Comparison of ENCODE assay signal across 19 cellular contexts in the genomic region with DNA sequence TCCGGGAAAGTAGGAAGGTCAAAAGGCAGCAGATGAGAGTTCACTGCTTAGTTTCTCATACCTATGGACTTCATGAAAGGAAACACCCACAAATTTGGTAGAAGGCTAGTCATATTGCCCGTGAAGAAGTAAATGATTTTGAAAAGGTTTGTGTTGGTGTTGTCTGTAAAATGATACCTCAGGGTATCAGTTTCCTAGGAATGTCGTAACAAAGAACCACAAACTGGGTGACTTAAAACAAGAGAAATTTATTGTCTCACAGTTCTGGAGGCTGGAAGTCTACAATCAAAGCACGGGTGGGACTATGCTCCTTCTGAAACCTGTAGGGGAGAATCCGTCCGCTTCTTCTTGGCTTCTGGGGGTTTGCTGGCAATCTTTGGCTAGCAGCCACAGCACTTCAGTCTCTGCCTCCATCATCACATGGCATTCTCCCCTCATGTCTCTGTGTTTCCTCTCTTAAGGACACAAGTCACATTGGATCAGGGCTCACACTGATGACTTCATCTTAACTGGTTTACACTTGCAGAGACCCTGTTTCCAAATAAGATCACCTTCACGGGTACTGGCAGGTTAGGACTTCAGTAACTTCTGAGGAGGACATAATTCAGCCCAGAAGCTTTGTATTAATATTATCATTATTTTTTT. TPM values are rescaled to one million over a fixed set of nuclear protein-coding genes. Genes with fewer than 3 reads are reported as not detected.
A peak's percentile ranks its signal among the peaks of the same experiment; 100 is the strongest.
DNase-seq lines count a peak whose midpoint lies in the region; ATAC-seq and TF ChIP-seq lines count a peak whose summit lies in the region.
"Had no signal": no experiment of that assay in that cellular context is flagged by ENCODE, and none has a peak within 500 bp of the region (broad histone marks: within the 10 kb centered on the region; RNA-seq: fewer than 3 reads in every experiment).

No MANE protein-coding gene starts in this region.

- H3K27ac ChIP-seq in breast epithelium, result no peak overlapping the region
- no peak overlapping the region for H3K27ac ChIP-seq in CD8-positive, alpha-beta memory T cell (ENCODE audit: low read depth, low read length)
- no peak overlapping the region for H3K27ac ChIP-seq in heart left ventricle
- H3K27ac ChIP-seq: brain microvascular endothelial cell, gastrocnemius medialis had no signal

- no TSS peak for BruUV-seq in MCF 10A (replicated peaks; lab: Mats Ljungman, UMichigan)

- no peak for TF ChIP-seq CTCF in MCF 10A (IDR thresholded peaks at IDR 0.05; ENCODE audit: unreplicated experiment)
- TF ChIP-seq CTCF in breast epithelium (IDR thresholded peaks at IDR 0.05), result no peak
- TF ChIP-seq CTCF in heart left ventricle (IDR thresholded peaks at IDR 0.05), result no peak

- H3K9me3 ChIP-seq in breast epithelium (no peaks in the 10 kb centered on the region), heart left ventricle (no peaks in the 10 kb centered on the region)
- no peaks in the 10 kb centered on the region for H3K9me3 ChIP-seq in CD8-positive, alpha-beta memory T cell (ENCODE audit: low read length)
- H3K9me3 ChIP-seq: gastrocnemius medialis, SK-N-SH had no signal

- POLR2A ChIA-PET in MCF 10A (lab: Yijun Ruan, JAX), result interaction anchor here (0.6 kb wide), 1 partner anchor 1466 kb away, joined by 4 read pairs; no protein-coding TSS in a partner anchor
- POLR2A ChIA-PET in CD8-positive, alpha-beta memory T cell (lab: Charles Lee), result no interaction called here

- H3K9me3 Mint-ChIP-seq in MCF 10A (ENCODE audit: unreplicated experiment), result no peaks in the 10 kb centered on the region
- H3K9me3 Mint-ChIP-seq in CD8-positive, alpha-beta memory T cell, result no peaks in the 10 kb centered on the region
- H3K9me3 Mint-ChIP-seq: stimulated activated naive CD8-positive, alpha-beta T cell treated with anti-CD3 and anti-CD28 coated beads, Interleukin-15, Interleukin-2, amounts not matched to agents 100 ng/mL and 50 ng/mL, for 24 hours had no signal

- 78 to 84% (median 80%) methylated on average over 7 of the region's 7 CpGs for WGBS in heart left ventricle, 4 donors

- no peaks in the 10 kb centered on the region for H3K27me3 Mint-ChIP-seq in MCF 10A (ENCODE audit: insufficient read depth, unreplicated experiment)
- H3K27me3 Mint-ChIP-seq in CD8-positive, alpha-beta memory T cell, result peaks cover 2 to 8% of the 10 kb centered on the region in 2 donors

- ATAC-seq in heart left ventricle, result no peak
- ATAC-seq: activated CD8-positive, alpha-beta T cell treated with anti-CD3 and anti-CD28 coated beads, Interleukin-2, amount 10 ng/mL, durations not matched to agents 7 days and 5 days; gastrocnemius medialis had no signal

- H3K36me3 Mint-ChIP-seq in MCF 10A (ENCODE audit: insufficient read depth, unreplicated experiment), result peaks cover 6% of the 10 kb centered on the region
- peaks cover 0 to 7% (median 0%) of the 10 kb centered on the region in 3 donors for H3K36me3 Mint-ChIP-seq in CD8-positive, alpha-beta memory T cell

- CTCF ChIA-PET in MCF 10A (lab: Yijun Ruan, JAX), result interaction anchor here (0.6 to 10.4 kb wide), 6 partner anchors 10 to 81 kb away, joined by 4 to 197 read pairs (median 8); a partner anchor contains a TSS
- CTCF ChIA-PET in CD8-positive, alpha-beta memory T cell (lab: Charles Lee), result interaction anchor here (0.6 kb wide), 1 partner anchor 10 kb away, joined by 3 read pairs; no protein-coding TSS in a partner anchor

- peaks cover 21% of the 10 kb centered on the region for H3K4me1 Mint-ChIP-seq in MCF 10A (ENCODE audit: insufficient read depth, unreplicated experiment)
- peaks cover 18 to 25% (median 20%) of the 10 kb centered on the region in 3 donors for H3K4me1 Mint-ChIP-seq in CD8-positive, alpha-beta memory T cell

- H3K27ac Mint-ChIP-seq in MCF 10A (ENCODE audit: low read depth, unreplicated experiment), result peak overlapping the region; percentile 31
- peak overlapping the region in 2 of 8 donors; percentile 72 to 80 for H3K27ac Mint-ChIP-seq in CD8-positive, alpha-beta memory T cell
- H3K27ac Mint-ChIP-seq: activated CD8-positive, alpha-beta T cell treated with anti-CD3 and anti-CD28 coated beads, Interleukin-2, amount 10 ng/mL, durations not matched to agents 7 days and 5 days; stimulated activated naive CD8-positive, alpha-beta T cell treated with anti-CD3 and anti-CD28 coated beads, Interleukin-15, Interleukin-2, amounts not matched to agents 100 ng/mL and 50 ng/mL, for 24 hours had no signal

- DNase-seq in MCF 10A (ENCODE audit: unreplicated experiment) (peak; percentile 46), breast epithelium (ENCODE audit: low spot score in 2 of 2) (no peak), OCI-M1 (lab: John Stamatoyannopoulos, UW) (peak; percentile 13), fibroblast of peridontal ligament (ENCODE audit: extremely low read depth) (peak; percentile 63), heart left ventricle (no peak), GM19238 (ENCODE audit: insufficient read length, low spot score) (no peak), superior temporal gyrus (ENCODE audit: extremely low spot score) (no peak)
- no peak for DNase-seq in CD8-positive, alpha-beta memory T cell
- DNase-seq: activated CD8-positive, alpha-beta T cell treated with anti-CD3 and anti-CD28 coated beads, Interleukin-2, amount 10 ng/mL, durations not matched to agents 7 days and 5 days; activated gamma-delta T cell; brain microvascular endothelial cell; effector CD8-positive, alpha-beta T cell; gastrocnemius medialis; NCI-H345; SK-N-SH had no signal

- no peak overlapping the region for H3K4me3 ChIP-seq in breast epithelium
- H3K4me3 ChIP-seq in CD8-positive, alpha-beta memory T cell (ENCODE audit: low read length), result no peak overlapping the region
- no peak overlapping the region for H3K4me3 ChIP-seq in heart left ventricle
- H3K4me3 ChIP-seq: gastrocnemius medialis, smooth muscle cell had no signal

- no peak overlapping the region for H3K4me3 Mint-ChIP-seq in MCF 10A (ENCODE audit: unreplicated experiment)
- peak overlapping the region in 2 of 7 donors; percentile 20 to 61 for H3K4me3 Mint-ChIP-seq in CD8-positive, alpha-beta memory T cell
- H3K4me3 Mint-ChIP-seq: activated CD8-positive, alpha-beta T cell treated with anti-CD3 and anti-CD28 coated beads, Interleukin-2, amount 10 ng/mL, durations not matched to agents 7 days and 5 days; stimulated activated naive CD8-positive, alpha-beta T cell treated with anti-CD3 and anti-CD28 coated beads, Interleukin-15, Interleukin-2, amounts not matched to agents 100 ng/mL and 50 ng/mL, for 24 hours had no signal

- no peaks in the 10 kb centered on the region for H3K36me3 ChIP-seq in breast epithelium
- no peaks in the 10 kb centered on the region for H3K36me3 ChIP-seq in CD8-positive, alpha-beta memory T cell (ENCODE audit: insufficient read depth, low read length)
- peaks cover 0 to 9% (median 1%) of the 10 kb centered on the region in 9 donors for H3K36me3 ChIP-seq in heart left ventricle
- H3K36me3 ChIP-seq: brain microvascular endothelial cell had no signal

- H3K4me1 ChIP-seq in breast epithelium (no peaks in the 10 kb centered on the region), heart left ventricle (peaks cover 0 to 27% (median 15%) of the 10 kb centered on the region in 12 donors)
- peaks cover 24% of the 10 kb centered on the region for H3K4me1 ChIP-seq in CD8-positive, alpha-beta memory T cell (ENCODE audit: insufficient read depth, low read length)

- intact Hi-C loops in MCF 10A (cut with micrococcal nuclease), result no loop called here
- intact Hi-C loops in breast epithelium (cut with DNase I; ENCODE audit: low total_unique reads), result no loop called here
- intact Hi-C loops in heart left ventricle (cut with DNase I), result loop anchor here in 5 of 10 donors (1.0 to 5.0 kb wide), 2 partner anchors 35 kb away; no protein-coding TSS in a partner anchor

- TF ChIP-seq POLR2A in breast epithelium (IDR thresholded peaks at IDR 0.05), result no peak
- no peak for TF ChIP-seq POLR2A in heart left ventricle (IDR thresholded peaks at IDR 0.05)

- H3K27me3 ChIP-seq in breast epithelium, result no peaks in the 10 kb centered on the region
- no peaks in the 10 kb centered on the region for H3K27me3 ChIP-seq in CD8-positive, alpha-beta memory T cell (ENCODE audit: insufficient read depth, low read length, poor library complexity, severe bottlenecking)
- no peaks in the 10 kb centered on the region for H3K27me3 ChIP-seq in heart left ventricle
- H3K27me3 ChIP-seq: brain microvascular endothelial cell, gastrocnemius medialis had no signal

RNA-seq across cellular contexts. Expression of a gene that starts 2.0 kb away (rescaled TPM):
- total RNA-seq in MCF 10A (2022), result 65.5 and 65.7 TPM in 2 replicates
- total RNA-seq in breast epithelium, result 10 to 100 TPM; 44.0 to 69.8 (median 60.3) TPM
- 100 to 1,000 TPM; 105 to 110 TPM for total RNA-seq in CD8-positive, alpha-beta memory T cell
- polyA plus RNA-seq in CD8-positive, alpha-beta memory T cell, result 76.6 TPM
- total RNA-seq in heart left ventricle, result 10 to 100 TPM; 25.6 to 39.3 (median 29.6) TPM
- 10 to 100 TPM; 17.7 to 34.3 TPM for polyA plus RNA-seq in heart left ventricle

RNA-seq across cellular contexts. Expression of a gene that starts 11.4 kb away (rescaled TPM):
- total RNA-seq in MCF 10A (2022) (not detected in 2 replicates), breast epithelium (1 to 10 TPM in 1 of 3 donors, not detected in 2; 1.3 TPM), heart left ventricle (not detected)
- total RNA-seq in CD8-positive, alpha-beta memory T cell, result not detected
- polyA plus RNA-seq in CD8-positive, alpha-beta memory T cell, result not detected
- polyA plus RNA-seq in heart left ventricle, result not detected
- total RNA-seq: activated CD8-positive, alpha-beta T cell treated with anti-CD3 and anti-CD28 coated beads, Interleukin-2, amount 10 ng/mL, durations not matched to agents 7 days and 5 days; omental fat pad; smooth muscle cell had no signal
- polyA plus RNA-seq: AG04450, smooth muscle cell had no signal

RNA-seq across cellular contexts. Expression of a gene that starts 31.4 kb away (rescaled TPM):
- total RNA-seq in MCF 10A (2022) (0.26 and 0.69 TPM in 2 replicates), breast epithelium (under 1 TPM; 0.33 to 0.64 (median 0.59) TPM), heart left ventricle (not detected)
- total RNA-seq in CD8-positive, alpha-beta memory T cell, result under 1 TPM in 1 of 2 experiments, not detected in 1; 0.20 TPM
- not detected for polyA plus RNA-seq in CD8-positive, alpha-beta memory T cell
- polyA plus RNA-seq in heart left ventricle, result not detected
- total RNA-seq: activated CD8-positive, alpha-beta T cell treated with anti-CD3 and anti-CD28 coated beads, Interleukin-2, amount 10 ng/mL, durations not matched to agents 7 days and 5 days; gastrocnemius medialis; omental fat pad; smooth muscle cell had no signal
- polyA plus RNA-seq: AG04450, smooth muscle cell had no signal

RNA-seq across cellular contexts. Expression of a gene that starts 47.5 kb away (rescaled TPM):
- total RNA-seq in MCF 10A (2022) (21.5 and 22.8 TPM in 2 replicates), breast epithelium (10 to 100 TPM in 1 of 3 donors, 1 to 10 TPM in 2; 8.8 to 18.6 (median 9.4) TPM), heart left ventricle (1 to 10 TPM; 2.1 to 7.5 (median 3.9) TPM)
- total RNA-seq in CD8-positive, alpha-beta memory T cell, result 10 to 100 TPM; 20.0 to 25.4 TPM
- polyA plus RNA-seq in CD8-positive, alpha-beta memory T cell, result 4.5 TPM
- 1 to 10 TPM; 1.1 to 3.2 TPM for polyA plus RNA-seq in heart left ventricle

Comparison
In these comparisons a context has a peak if more than half of its experiments do, and no peak if none do; other contexts are left out.
1. DNase-seq: peak in MCF 10A (single experiment), OCI-M1 (single experiment) and fibroblast of peridontal ligament (single experiment); none in breast epithelium (0 of 2), CD8-positive, alpha-beta memory T cell (0 of 5), heart left ventricle (0 of 5), GM19238 (single experiment) and superior temporal gyrus (single experiment).